19 cellular contexts compared by ENCODE assay signal in genomic region chr2:136257893-136258292, GRCh38.
DNase-seq lines count a peak whose midpoint lies in the region; ATAC-seq and TF ChIP-seq lines count a peak whose summit lies in the region.
"Had no signal": no experiment of that assay in that cellular context is flagged by ENCODE, and none has a peak within 500 bp of the region (broad histone marks: within the 10 kb centered on the region; RNA-seq: fewer than 3 reads in every experiment).

No MANE protein-coding gene starts in this region.

- no peaks in the 10 kb centered on the region for H3K36me3 ChIP-seq in CD4-positive, alpha-beta memory T cell (ENCODE audit: insufficient read depth, low read length)
- H3K36me3 ChIP-seq in esophagus squamous epithelium: no peaks in the 10 kb centered on the region
- H3K36me3 ChIP-seq: BLaER1, HAP-1, MG63 had no signal

- WGBS in esophagus squamous epithelium, 2 donors: 63 to 75% methylated on average over 1 of the region's 1 CpG

- intact Hi-C loops in CD4-positive, alpha-beta memory T cell (cut with micrococcal nuclease): no loop called here
- intact Hi-C loops in activated CD4-positive, alpha-beta T cell treated with anti-CD3 and anti-CD28 coated beads, Interleukin-2, amount 10 ng/mL, durations not matched to agents 24 days and 14 days (cut with micrococcal nuclease): no loop called here
- intact Hi-C loops in esophagus squamous epithelium (cut with DNase I): no loop called here

- H3K36me3 Mint-ChIP-seq in CD4-positive, alpha-beta memory T cell: no peaks in the 10 kb centered on the region
- H3K36me3 Mint-ChIP-seq in immature natural killer cell: no peaks in the 10 kb centered on the region
- no peaks in the 10 kb centered on the region for H3K36me3 Mint-ChIP-seq in stimulated activated memory B cell treated with anti-CD40 and anti-IgM and Interleukin-4, amounts not matched to agents 10 μg/mL and 1 μg/mL and 100 μg/mL, for 72 hours
- no peaks in the 10 kb centered on the region for H3K36me3 Mint-ChIP-seq in activated CD4-positive, alpha-beta T cell treated with anti-CD3 and anti-CD28 coated beads, Interleukin-2, amount 10 ng/mL, durations not matched to agents 24 days and 14 days (ENCODE audit: low read depth)

- H3K4me3 Mint-ChIP-seq in CD4-positive, alpha-beta memory T cell: no peak overlapping the region
- H3K4me3 Mint-ChIP-seq in immature natural killer cell: no peak overlapping the region
- no peak overlapping the region for H3K4me3 Mint-ChIP-seq in stimulated activated memory B cell treated with anti-CD40 and anti-IgM and Interleukin-4, amounts not matched to agents 10 μg/mL and 1 μg/mL and 100 μg/mL, for 72 hours
- H3K4me3 Mint-ChIP-seq in activated CD4-positive, alpha-beta T cell treated with anti-CD3 and anti-CD28 coated beads, Interleukin-2, amount 10 ng/mL, durations not matched to agents 24 days and 14 days: no peak overlapping the region
- H3K4me3 Mint-ChIP-seq: CD4-positive, alpha-beta T cell; HFFc6 had no signal

- peaks cover 6 to 26% (median 8%) of the 10 kb centered on the region in 4 donors for H3K4me1 Mint-ChIP-seq in CD4-positive, alpha-beta memory T cell
- H3K4me1 Mint-ChIP-seq in immature natural killer cell: no peaks in the 10 kb centered on the region
- peaks cover 65% of the 10 kb centered on the region for H3K4me1 Mint-ChIP-seq in stimulated activated memory B cell treated with anti-CD40 and anti-IgM and Interleukin-4, amounts not matched to agents 10 μg/mL and 1 μg/mL and 100 μg/mL, for 72 hours
- peaks cover 6% of the 10 kb centered on the region for H3K4me1 Mint-ChIP-seq in activated CD4-positive, alpha-beta T cell treated with anti-CD3 and anti-CD28 coated beads, Interleukin-2, amount 10 ng/mL, durations not matched to agents 24 days and 14 days

- no peak for DNase-seq in CD4-positive, alpha-beta memory T cell
- DNase-seq in immature natural killer cell (no peak), esophagus squamous epithelium (lab: John Stamatoyannopoulos, UW) (no peak)
- DNase-seq in activated CD4-positive, alpha-beta T cell treated with anti-CD3 and anti-CD28 coated beads, Interleukin-2, amount 10 ng/mL, durations not matched to agents 24 days and 14 days: no peak
- DNase-seq: CD4-positive, alpha-beta T cell; COR-L47; DMS53; GOT3; HFFc6; KG1; MG63; NCI-H1105 treated with DMSO at 0.1 percent for 48 hours; NCI-H2029; NCI-H2227 treated with DMSO at 0.1 percent for 48 hours had no signal

- CTCF ChIA-PET in CD4-positive, alpha-beta memory T cell (lab: Charles Lee; ENCODE audit: partially characterized antibody): interaction anchor here (1.3 kb wide), 1 partner anchor 99 kb away, joined by 3 read pairs; no protein-coding TSS in a partner anchor

- TF ChIP-seq CTCF in esophagus squamous epithelium (IDR thresholded peaks at IDR 0.05): no peak

- H3K4me1 ChIP-seq in CD4-positive, alpha-beta memory T cell (ENCODE audit: insufficient read depth, low read length): no peaks in the 10 kb centered on the region
- no peaks in the 10 kb centered on the region for H3K4me1 ChIP-seq in esophagus squamous epithelium
- H3K4me1 ChIP-seq: HAP-1 had no signal

- no peak overlapping the region for H3K4me3 ChIP-seq in CD4-positive, alpha-beta memory T cell (ENCODE audit: low read length in 2 of 2)
- no peak overlapping the region for H3K4me3 ChIP-seq in esophagus squamous epithelium
- H3K4me3 ChIP-seq: BLaER1, HAP-1, MG63 had no signal

- TF ChIP-seq POLR2A in esophagus squamous epithelium (IDR thresholded peaks at IDR 0.05): no peak

- no peaks in the 10 kb centered on the region for H3K27me3 ChIP-seq in CD4-positive, alpha-beta memory T cell (ENCODE audit: insufficient read depth, low read length)
- H3K27me3 ChIP-seq in esophagus squamous epithelium: no peaks in the 10 kb centered on the region
- H3K27me3 ChIP-seq: BLaER1, MG63 had no signal

- H3K27ac Mint-ChIP-seq in CD4-positive, alpha-beta memory T cell: peak overlapping the region in 4 of 7 donors; percentile 0 to 48 (median 28)
- H3K27ac Mint-ChIP-seq in immature natural killer cell: peak overlapping the region in 4 of 6 donors; percentile 4 to 38 (median 14)
- H3K27ac Mint-ChIP-seq in stimulated activated memory B cell treated with anti-CD40 and anti-IgM and Interleukin-4, amounts not matched to agents 10 μg/mL and 1 μg/mL and 100 μg/mL, for 72 hours: peak overlapping the region; percentile 90
- no peak overlapping the region for H3K27ac Mint-ChIP-seq in activated CD4-positive, alpha-beta T cell treated with anti-CD3 and anti-CD28 coated beads, Interleukin-2, amount 10 ng/mL, durations not matched to agents 24 days and 14 days
- H3K27ac Mint-ChIP-seq: CD4-positive, alpha-beta T cell; HFFc6 had no signal

- POLR2A ChIA-PET in CD4-positive, alpha-beta memory T cell (lab: Charles Lee; ENCODE audit: partially characterized antibody): interaction anchor here (0.5 kb wide), 1 partner anchor 1079 kb away, joined by 3 read pairs; no protein-coding TSS in a partner anchor

- no peaks in the 10 kb centered on the region for H3K9me3 Mint-ChIP-seq in CD4-positive, alpha-beta memory T cell
- peaks cover 0 to 2% (median 0%) of the 10 kb centered on the region in 6 donors for H3K9me3 Mint-ChIP-seq in immature natural killer cell
- H3K9me3 Mint-ChIP-seq in stimulated activated memory B cell treated with anti-CD40 and anti-IgM and Interleukin-4, amounts not matched to agents 10 μg/mL and 1 μg/mL and 100 μg/mL, for 72 hours: no peaks in the 10 kb centered on the region
- peaks cover 14% of the 10 kb centered on the region for H3K9me3 Mint-ChIP-seq in activated CD4-positive, alpha-beta T cell treated with anti-CD3 and anti-CD28 coated beads, Interleukin-2, amount 10 ng/mL, durations not matched to agents 24 days and 14 days
- H3K9me3 Mint-ChIP-seq: CD4-positive, alpha-beta T cell had no signal

- no peaks in the 10 kb centered on the region for H3K27me3 Mint-ChIP-seq in CD4-positive, alpha-beta memory T cell
- no peaks in the 10 kb centered on the region for H3K27me3 Mint-ChIP-seq in immature natural killer cell (ENCODE audit: low read depth in 3 of 3)
- H3K27me3 Mint-ChIP-seq in stimulated activated memory B cell treated with anti-CD40 and anti-IgM and Interleukin-4, amounts not matched to agents 10 μg/mL and 1 μg/mL and 100 μg/mL, for 72 hours: no peaks in the 10 kb centered on the region
- no peaks in the 10 kb centered on the region for H3K27me3 Mint-ChIP-seq in activated CD4-positive, alpha-beta T cell treated with anti-CD3 and anti-CD28 coated beads, Interleukin-2, amount 10 ng/mL, durations not matched to agents 24 days and 14 days
- H3K27me3 Mint-ChIP-seq: CD4-positive, alpha-beta T cell had no signal

- no peak overlapping the region for H3K27ac ChIP-seq in CD4-positive, alpha-beta memory T cell (ENCODE audit: low read depth, low read length)
- no peak overlapping the region for H3K27ac ChIP-seq in esophagus squamous epithelium
- H3K27ac ChIP-seq: BLaER1 had no signal

- ATAC-seq in SK-N-SH treated with all-trans-retinoic acid at 6 μM for 48 hours (no peak), HG03460 (IDR thresholded peaks at IDR 0.05; ENCODE audit: unreplicated experiment) (no peak)
- ATAC-seq in stimulated activated memory B cell treated with anti-CD40 and anti-IgM and Interleukin-4, amounts not matched to agents 10 μg/mL and 1 μg/mL and 100 μg/mL, for 72 hours: no peak

- H3K9me3 ChIP-seq in CD4-positive, alpha-beta memory T cell (ENCODE audit: control insufficient read depth in 1 of 2, low read length in 2 of 2): no peaks in the 10 kb centered on the region
- no peaks in the 10 kb centered on the region for H3K9me3 ChIP-seq in esophagus squamous epithelium
- H3K9me3 ChIP-seq: HAP-1, MG63 had no signal

TF ChIP-seq in SK-N-SH treated with all-trans-retinoic acid at 6 μM for 48 hours, 23 proteins besides CTCF, POLR2A, EP300 and RAD21:
- TF ChIP-seq ZNF8 (CRISPR knock-in tag; IDR thresholded peaks at IDR 0.05): no peak
- TF ChIP-seq TCF4 (CRISPR knock-in tag; IDR thresholded peaks at IDR 0.05; ENCODE audit: borderline replicate concordance): peak; percentile 67; the same call in 1 of the 2 replicates
